ENCODE assay signal across 12 cellular contexts in genomic region chr18:3402962-3403585, GRCh38. TPM values are rescaled to one million over a fixed set of nuclear protein-coding genes. Genes with fewer than 3 reads are reported as not detected.
DNase-seq lines count a peak whose midpoint lies in the region; ATAC-seq and TF ChIP-seq lines count a peak whose summit lies in the region.
"Had no signal": no experiment of that assay in that cellular context is flagged by ENCODE, and none has a peak within 500 bp of the region (broad histone marks: within the 10 kb centered on the region; RNA-seq: fewer than 3 reads in every experiment).

No MANE protein-coding gene starts in this region.

- DNase-seq in H4 (ENCODE audit: low spot score) = peak; percentile 83
- peak; percentile 27 for DNase-seq in SW480 (ENCODE audit: low spot score)
- peak; percentile 20 to 54 for DNase-seq in foreskin fibroblast
- DNase-seq in GM19238 (ENCODE audit: insufficient read length, low spot score) = no peak
- DNase-seq in left cardiac atrium = no peak
- no peak for DNase-seq in stimulated activated CD4-positive, alpha-beta T cell treated with anti-CD3 and anti-CD28 coated beads, Interleukin-4, amount 100 ng/mL, for 4 hours
- no peak for DNase-seq in activated CD8-positive, alpha-beta memory T cell treated with anti-CD3 and anti-CD28 coated beads for 24 hours
- DNase-seq: activated CD4-positive, CD25-positive, alpha-beta regulatory T cell treated with anti-CD3 and anti-CD28 coated beads, Interleukin-2, amount 50 U/mL, for 72 hours; amniotic stem cell; MG63 had no signal

- intact Hi-C loops in left cardiac atrium (cut with DNase I) = no loop called here

- peak overlapping the region; percentile 15; the same call in 1 of the 2 replicates for H3K27ac ChIP-seq in C4-2B
- H3K27ac ChIP-seq: skin epidermis had no signal

- no peak for ATAC-seq in left cardiac atrium

- no peak overlapping the region for H3K4me3 ChIP-seq in foreskin fibroblast (ENCODE audit: low read depth in 1 of 2, low read length in 2 of 2)
- H3K4me3 ChIP-seq: MG63, skin epidermis had no signal

- TF ChIP-seq CTCF in C4-2B (conservative IDR thresholded peaks at IDR 0.05) (no peak), foreskin fibroblast (IDR thresholded peaks at IDR 0.05; ENCODE audit: low read depth, low read length) (no peak)

RNA-seq across cellular contexts. Expression of gene TGIF1, which starts 46.9 kb away (rescaled TPM):
- 126 and 127 TPM in 2 replicates for total RNA-seq in H4 (2014; rRNA removed; shearing (Covaris generic))
- 10 to 100 TPM; 12.0 to 22.9 TPM for total RNA-seq in left cardiac atrium

Comparison
In these comparisons a context has a peak if more than half of its experiments do, and no peak if none do; other contexts are left out.
1. DNase-seq: peak in H4 (single experiment), SW480 (single experiment) and foreskin fibroblast (2 of 2); none in GM19238 (single experiment), left cardiac atrium (single experiment), stimulated activated CD4-positive, alpha-beta T cell treated with anti-CD3 and anti-CD28 coated beads, Interleukin-4, amount 100 ng/mL, for 4 hours (0 of 2) and activated CD8-positive, alpha-beta memory T cell treated with anti-CD3 and anti-CD28 coated beads for 24 hours (single experiment).